ENCODE assay signal across 9 cellular contexts in genomic region chr16:69711115-69711740, GRCh38. TPM values are rescaled to one million over a fixed set of nuclear protein-coding genes. Genes with fewer than 3 reads are reported as not detected.
DNase-seq lines count a peak whose midpoint lies in the region; ATAC-seq, FAIRE-seq and TF ChIP-seq lines count a peak whose summit lies in the region.
"Had no signal": no experiment of that assay in that cellular context is flagged by ENCODE, and none has a peak within 500 bp of the region (broad histone marks: within the 10 kb centered on the region; RNA-seq: fewer than 3 reads in every experiment).

No MANE protein-coding gene starts in this region.

- peaks cover 0 to 3% of the 10 kb centered on the region in 2 experiments; a peak in 2 of 4 replicates for H3K36me3 ChIP-seq in GM12878 (ENCODE audit: control insufficient read depth in 2 of 2, insufficient read depth in 2 of 2, low read length in 1 of 2)
- H3K36me3 ChIP-seq in left lung, result peaks cover 0 to 67% of the 10 kb centered on the region in 2 donors

- CTCF ChIA-PET in GM12878 (lab: Yijun Ruan, JAX), result interaction anchor here (0.9 to 7.6 kb wide), 4 partner anchors 13 to 313 kb away, joined by 3 to 95 read pairs (median 40); partner anchors contain the start of genes NOB1 and NQO1

- 99% methylated on average over 6 of the region's 12 CpGs for WGBS in GM12878 (ENCODE audit: insufficient coverage, insufficient replicate concordance, low lambda C conversion rate, missing lambda C conversion rate)

- BruUV-seq in GM12878 (replicated peaks; lab: Mats Ljungman, UMichigan), result TSS peak; percentile 31

- FAIRE-seq in GM12878 (lab: Jason Lieb, UNC) (no peak), urothelium cell line (lab: Jason Lieb, UNC) (no peak)

- H4K20me1 ChIP-seq in GM12878 (ENCODE audit: control insufficient read depth, insufficient read depth), result no peaks in the 10 kb centered on the region

- no peak overlapping the region for H3K4me3 ChIP-seq in GM12878
- no peak overlapping the region for H3K4me3 ChIP-seq in left lung
- H3K4me3 ChIP-seq: heart right ventricle had no signal

- in situ Hi-C loops in GM12878 (cut with MboI), result no loop called here

- RAD21 ChIA-PET in GM12878 (lab: Charles Lee; ENCODE audit: unreplicated experiment), result interaction anchor here (0.6 kb wide), 1 partner anchor 43 kb away, joined by 3 read pairs; the partner anchor contains the start of gene NOB1

- ATAC-seq in GM12878 (no peak), left lung (peak; percentile 79), GM18907 (IDR thresholded peaks at IDR 0.05; ENCODE audit: unreplicated experiment) (no peak)
- ATAC-seq: heart right ventricle had no signal

- no peak for TF ChIP-seq CTCF in GM12878 (IDR thresholded peaks at IDR 0.05 in 2 of 3, conservative IDR thresholded peaks at IDR 0.05 in 1 of 3; ENCODE audit: control insufficient read depth in 2 of 3, extremely low read depth in 1 of 3, insufficient read depth in 1 of 3, low read depth in 3 of 3, low read length in 3 of 3)
- TF ChIP-seq CTCF in left lung (IDR thresholded peaks at IDR 0.05), result no peak

- TF ChIP-seq RAD21 in GM12878 (IDR thresholded peaks at IDR 0.05; ENCODE audit: insufficient read depth, low read depth, low read length), result no peak

- no peak for TF ChIP-seq POLR2A in GM12878 (IDR thresholded peaks at IDR 0.05; ENCODE audit: low read depth, low read length)

- H3K79me2 ChIP-seq in GM12878 (ENCODE audit: control insufficient read depth, insufficient read depth, low read length), result no peaks in the 10 kb centered on the region

- no peak overlapping the region for H3K4me2 ChIP-seq in GM12878 (ENCODE audit: control insufficient read depth, insufficient read depth)

- POLR2A ChIA-PET in GM12878 (lab: Charles Lee), result interaction anchor here (1.1 kb wide), 1 partner anchor 50 kb away, joined by 3 read pairs; no protein-coding TSS in a partner anchor

- no peaks in the 10 kb centered on the region for H3K27me3 ChIP-seq in GM12878 (replicated peaks in 1 of 2; ENCODE audit: control insufficient read depth in 2 of 2, insufficient read depth in 2 of 2, low read length in 1 of 2)
- no peaks in the 10 kb centered on the region for H3K27me3 ChIP-seq in left lung
- H3K27me3 ChIP-seq: heart right ventricle had no signal

- peak; percentile 18 for DNase-seq in stimulated activated CD4-positive, alpha-beta T cell treated with anti-CD3 and anti-CD28 coated beads, Interleukin-4, amount 100 ng/mL, for 24 hours
- no peak for DNase-seq in stimulated activated CD4-positive, alpha-beta T cell treated with anti-CD3 and anti-CD28 coated beads, Interleukin-2, amount 100 ng/mL, for 48 hours
- DNase-seq in GM12878 (ENCODE audit: low read depth, low spot score) (no peak), left lung (peak in 1 of 2 donors; percentile 52), urothelium cell line (ENCODE audit: low spot score) (peak; percentile 80), retina (no peak)
- no peak for DNase-seq in activated CD4-positive, CD25-positive, alpha-beta regulatory T cell (lab: John Stamatoyannopoulos, UW)
- DNase-seq: heart right ventricle had no signal

- no peak overlapping the region for H3K9ac ChIP-seq in GM12878 (ENCODE audit: control insufficient read depth, insufficient read depth, low read length)

- no peak for TF ChIP-seq EP300 in GM12878 (IDR thresholded peaks at IDR 0.05; ENCODE audit: borderline replicate concordance in 1 of 2, control insufficient read depth in 1 of 2, low read depth in 2 of 2, low read length in 2 of 2)

- H3K4me1 ChIP-seq in GM12878 (ENCODE audit: control insufficient read depth, insufficient read depth, low read length) (no peaks in the 10 kb centered on the region), left lung (peaks cover 2 to 5% of the 10 kb centered on the region in 2 donors)

- H3K27ac ChIP-seq in GM12878 (ENCODE audit: control insufficient read depth, insufficient read depth), result no peak overlapping the region
- H3K27ac ChIP-seq in left lung, result peak overlapping the region in 1 of 2 donors; percentile 3

- no peaks in the 10 kb centered on the region for H3K9me3 ChIP-seq in GM12878 (replicated peaks; ENCODE audit: control insufficient read depth, insufficient read depth, low read length)
- no peaks in the 10 kb centered on the region for H3K9me3 ChIP-seq in left lung
- H3K9me3 ChIP-seq: heart right ventricle had no signal

- SMC1A ChIA-PET in GM12878 (lab: Charles Lee; ENCODE audit: uncharacterized antibody, unreplicated experiment), result interaction anchor here (1.2 to 2.0 kb wide), 4 partner anchors 13 to 44 kb away, joined by 3 to 7 read pairs (median 4); partner anchors contain the start of gene NOB1

- intact Hi-C loops in GM12878 (cut with micrococcal nuclease; ENCODE audit: unreplicated experiment) (no loop called here), left lung (cut with DNase I) (no loop called here)

- no peak overlapping the region for H2AFZ ChIP-seq in GM12878 (ENCODE audit: control insufficient read depth, low read depth, low read length)

TF ChIP-seq in GM12878, 131 proteins besides CTCF, POLR2A, EP300 and RAD21:
- no peak for TF ChIP-seq CBFB (IDR thresholded peaks at IDR 0.05; ENCODE audit: low read depth)

RNA-seq across cellular contexts. Expression of gene NQO1, which starts 15.1 kb away (rescaled TPM):
- 2.5 and 2.7 TPM in 2 replicates for total RNA-seq in GM12878 (2013; cell fraction: nucleolus; rRNA removed)
- total RNA-seq in GM12878 (2014; rRNA removed) (24.6 and 26.4 TPM in 2 replicates), GM12878 (2014; rRNA removed; fragmentation: Illumina TruSeq; extraction: Trizol) (27.6 and 33.4 TPM in 2 replicates), GM12878 (2021) (24.0 and 25.0 TPM in 2 replicates), left lung (10 to 100 TPM; 50.5 to 78.4 TPM)
- 15.3 TPM for polyA plus RNA-seq in GM12878 (2011; ENCODE audit: low read depth)
- polyA plus RNA-seq in GM12878 (2011; rRNA removed) (29.0 and 34.1 TPM in 2 replicates), GM12878 (2014; fragmentation: Illumina TruSeq; extraction: Trizol) (25.5 and 35.9 TPM in 2 replicates), GM12878 (2014; fragmentation: Nextera tagmentation; extraction: Ambion mirVana) (10 to 100 TPM; 35.2 to 40.0 TPM), GM12878 (2014; rRNA removed) (25.0 and 26.0 TPM in 2 replicates), GM12878 (2016; fragmentation: Nextera tagmentation; extraction: Ambion mirVana) (10 to 100 TPM; 82.4 to 84.9 TPM)
- polyA plus RNA-seq in GM12878 (2011; cell fraction: cytosol; rRNA removed), result 32.2 and 35.7 TPM in 2 replicates
- polyA plus RNA-seq in GM12878 (2011; cell fraction: nucleus; rRNA removed), result 10.9 and 14.9 TPM in 2 replicates
- 14.0 and 15.3 TPM in 2 replicates for polyA plus RNA-seq in GM12878 (2012)
- polyA minus RNA-seq in GM12878 (2011; rRNA and poly(A)+ RNA removed), result 15.7 and 18.5 TPM in 2 replicates
- polyA minus RNA-seq in GM12878 (2011; cell fraction: cytosol; rRNA and poly(A)+ RNA removed), result 7.1 and 9.1 TPM in 2 replicates
- polyA minus RNA-seq in GM12878 (2011; cell fraction: nucleus; rRNA and poly(A)+ RNA removed), result 2.4 and 2.7 TPM in 2 replicates

RNA-seq across cellular contexts. Expression of gene NOB1, which starts 43.5 kb away (rescaled TPM):
- total RNA-seq in GM12878 (2013; cell fraction: nucleolus; rRNA removed), result 31.1 and 34.0 TPM in 2 replicates
- 55.6 and 64.0 TPM in 2 replicates for total RNA-seq in GM12878 (2014; rRNA removed)
- total RNA-seq in GM12878 (2014; rRNA removed; fragmentation: Illumina TruSeq; extraction: Trizol), result 67.0 and 68.6 TPM in 2 replicates
- total RNA-seq in GM12878 (2021), result 93.1 and 97.9 TPM in 2 replicates
- 49.2 TPM for polyA plus RNA-seq in GM12878 (2011; ENCODE audit: low read depth)
- 86.4 and 112 TPM in 2 replicates for polyA plus RNA-seq in GM12878 (2011; rRNA removed)
- 167 and 168 TPM in 2 replicates for polyA plus RNA-seq in GM12878 (2011; cell fraction: cytosol; rRNA removed)
- polyA plus RNA-seq in GM12878 (2011; cell fraction: nucleus; rRNA removed), result 89.6 and 97.2 TPM in 2 replicates
- polyA plus RNA-seq in GM12878 (2012), result 101 and 107 TPM in 2 replicates
- 51.1 and 87.9 TPM in 2 replicates for polyA plus RNA-seq in GM12878 (2014; fragmentation: Illumina TruSeq; extraction: Trizol)
- polyA plus RNA-seq in GM12878 (2014; fragmentation: Nextera tagmentation; extraction: Ambion mirVana), result 10 to 100 TPM; 31.1 to 44.0 TPM
- polyA plus RNA-seq in GM12878 (2014; rRNA removed), result 117 and 121 TPM in 2 replicates
- polyA plus RNA-seq in GM12878 (2016; fragmentation: Nextera tagmentation; extraction: Ambion mirVana), result 10 to 100 TPM; 76.9 to 79.1 TPM
- 86.5 and 139 TPM in 2 replicates for polyA minus RNA-seq in GM12878 (2011; rRNA and poly(A)+ RNA removed)
- 47.7 and 51.3 TPM in 2 replicates for polyA minus RNA-seq in GM12878 (2011; cell fraction: cytosol; rRNA and poly(A)+ RNA removed)
- polyA minus RNA-seq in GM12878 (2011; cell fraction: nucleus; rRNA and poly(A)+ RNA removed), result 32.5 and 54.4 TPM in 2 replicates
- total RNA-seq in left lung, result 10 to 100 TPM; 29.9 to 42.2 TPM

RNA-seq across cellular contexts. Expression of gene WWP2, which starts 50.9 kb away (rescaled TPM):
- total RNA-seq in GM12878 (2013; cell fraction: nucleolus; rRNA removed), result 58.8 and 64.9 TPM in 2 replicates
- 22.5 and 27.3 TPM in 2 replicates for total RNA-seq in GM12878 (2014; rRNA removed)
- total RNA-seq in GM12878 (2014; rRNA removed; fragmentation: Illumina TruSeq; extraction: Trizol), result 16.9 and 20.3 TPM in 2 replicates
- 40.4 and 47.0 TPM in 2 replicates for total RNA-seq in GM12878 (2021)
- 9.8 TPM for polyA plus RNA-seq in GM12878 (2011; ENCODE audit: low read depth)
- polyA plus RNA-seq in GM12878 (2011; rRNA removed), result 5.0 and 8.6 TPM in 2 replicates
- polyA plus RNA-seq in GM12878 (2011; cell fraction: cytosol; rRNA removed), result 9.9 and 15.0 TPM in 2 replicates
- polyA plus RNA-seq in GM12878 (2011; cell fraction: nucleus; rRNA removed), result 29.9 and 49.2 TPM in 2 replicates
- polyA plus RNA-seq in GM12878 (2012), result 17.6 and 19.3 TPM in 2 replicates
- polyA plus RNA-seq in GM12878 (2014; fragmentation: Illumina TruSeq; extraction: Trizol), result 27.4 and 33.7 TPM in 2 replicates
- 1 to 10 TPM; 2.8 to 2.9 TPM for polyA plus RNA-seq in GM12878 (2014; fragmentation: Nextera tagmentation; extraction: Ambion mirVana)
- 18.5 and 21.6 TPM in 2 replicates for polyA plus RNA-seq in GM12878 (2014; rRNA removed)
- polyA plus RNA-seq in GM12878 (2016; fragmentation: Nextera tagmentation; extraction: Ambion mirVana), result 10 to 100 TPM; 29.8 to 31.4 TPM
- 11.6 and 15.1 TPM in 2 replicates for polyA minus RNA-seq in GM12878 (2011; rRNA and poly(A)+ RNA removed)
- 5.6 and 9.3 TPM in 2 replicates for polyA minus RNA-seq in GM12878 (2011; cell fraction: cytosol; rRNA and poly(A)+ RNA removed)
- 10.3 and 26.2 TPM in 2 replicates for polyA minus RNA-seq in GM12878 (2011; cell fraction: nucleus; rRNA and poly(A)+ RNA removed)
- total RNA-seq in left lung, result 10 to 100 TPM; 67.9 to 73.0 TPM

Comparison
In these comparisons a context has a peak if more than half of its experiments do, and no peak if none do; other contexts are left out.
1. DNase-seq: peak in stimulated activated CD4-positive, alpha-beta T cell treated with anti-CD3 and anti-CD28 coated beads, Interleukin-4, amount 100 ng/mL, for 24 hours (single experiment) and urothelium cell line (single experiment); none in stimulated activated CD4-positive, alpha-beta T cell treated with anti-CD3 and anti-CD28 coated beads, Interleukin-2, amount 100 ng/mL, for 48 hours (0 of 2), GM12878 (single experiment), retina (single experiment) and activated CD4-positive, CD25-positive, alpha-beta regulatory T cell (0 of 4).